ENCODE assay signal across 1 cellular context in the genomic region with DNA sequence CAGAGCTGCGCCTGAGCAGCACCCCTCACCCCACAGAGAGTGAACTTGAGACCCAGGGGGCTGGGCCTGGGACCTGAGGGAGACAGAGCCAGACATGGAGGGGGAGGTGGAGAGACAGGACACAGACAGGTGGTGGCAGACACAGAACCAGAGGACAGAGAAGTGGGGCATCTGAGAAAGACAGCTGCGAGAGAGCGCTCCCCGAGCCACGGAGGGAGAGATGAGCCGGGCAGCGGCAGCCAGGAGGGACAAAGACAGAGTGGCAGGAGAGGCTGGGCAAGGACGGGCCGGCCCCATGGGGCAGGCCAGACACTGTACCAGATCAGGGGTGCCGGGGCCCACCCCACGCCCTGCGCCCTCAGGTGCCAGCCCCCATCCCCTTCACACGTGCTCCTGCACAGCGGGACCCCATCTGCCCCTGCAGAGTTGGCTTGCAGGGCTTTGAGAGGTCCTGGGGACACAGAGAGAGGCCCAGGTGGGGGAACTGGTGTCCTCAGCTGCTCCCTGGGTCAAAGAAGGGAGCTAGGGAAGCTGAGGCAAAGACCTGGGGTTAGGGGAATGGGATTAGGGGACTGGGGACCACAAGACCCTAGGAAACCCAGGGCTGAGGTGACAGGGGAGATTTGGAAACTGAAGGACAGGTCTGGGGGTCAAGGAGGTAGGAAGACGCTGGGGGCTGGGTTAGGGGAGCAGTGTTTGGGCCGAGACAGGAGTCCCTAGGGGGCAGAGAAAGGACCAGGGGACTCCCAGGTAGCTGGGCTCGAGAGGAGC.
TF ChIP-seq lines count a peak whose summit lies in the region.

No MANE protein-coding gene starts in this region.

TF ChIP-seq in HepG2, 621 proteins besides CTCF, POLR2A, EP300 and RAD21 (continues in another document):
- 0 out of 2 replicates have a peak, but pooled peaks have one; percentile 18 for TF ChIP-seq ZNF777 (CRISPR knock-in tag; IDR thresholded peaks at IDR 0.05)
- TF ChIP-seq, protein P1, sequence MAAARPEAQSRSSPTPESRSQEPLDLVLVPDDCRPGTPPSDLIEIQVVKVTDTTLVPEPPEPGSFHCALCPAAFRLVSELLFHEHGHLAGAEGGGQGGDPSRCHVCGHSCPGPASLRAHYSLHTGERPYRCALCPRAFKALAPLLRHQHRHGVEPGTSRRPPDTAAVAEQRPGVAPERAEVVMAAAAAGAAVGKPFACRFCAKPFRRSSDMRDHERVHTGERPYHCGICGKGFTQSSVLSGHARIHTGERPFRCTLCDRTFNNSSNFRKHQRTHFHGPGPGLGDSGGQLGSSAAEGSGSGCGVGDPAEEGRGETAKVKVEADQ (CRISPR knock-in tag; IDR thresholded peaks at IDR 0.05; ENCODE audit: borderline replicate concordance): no peak
- TF ChIP-seq, protein P2, sequence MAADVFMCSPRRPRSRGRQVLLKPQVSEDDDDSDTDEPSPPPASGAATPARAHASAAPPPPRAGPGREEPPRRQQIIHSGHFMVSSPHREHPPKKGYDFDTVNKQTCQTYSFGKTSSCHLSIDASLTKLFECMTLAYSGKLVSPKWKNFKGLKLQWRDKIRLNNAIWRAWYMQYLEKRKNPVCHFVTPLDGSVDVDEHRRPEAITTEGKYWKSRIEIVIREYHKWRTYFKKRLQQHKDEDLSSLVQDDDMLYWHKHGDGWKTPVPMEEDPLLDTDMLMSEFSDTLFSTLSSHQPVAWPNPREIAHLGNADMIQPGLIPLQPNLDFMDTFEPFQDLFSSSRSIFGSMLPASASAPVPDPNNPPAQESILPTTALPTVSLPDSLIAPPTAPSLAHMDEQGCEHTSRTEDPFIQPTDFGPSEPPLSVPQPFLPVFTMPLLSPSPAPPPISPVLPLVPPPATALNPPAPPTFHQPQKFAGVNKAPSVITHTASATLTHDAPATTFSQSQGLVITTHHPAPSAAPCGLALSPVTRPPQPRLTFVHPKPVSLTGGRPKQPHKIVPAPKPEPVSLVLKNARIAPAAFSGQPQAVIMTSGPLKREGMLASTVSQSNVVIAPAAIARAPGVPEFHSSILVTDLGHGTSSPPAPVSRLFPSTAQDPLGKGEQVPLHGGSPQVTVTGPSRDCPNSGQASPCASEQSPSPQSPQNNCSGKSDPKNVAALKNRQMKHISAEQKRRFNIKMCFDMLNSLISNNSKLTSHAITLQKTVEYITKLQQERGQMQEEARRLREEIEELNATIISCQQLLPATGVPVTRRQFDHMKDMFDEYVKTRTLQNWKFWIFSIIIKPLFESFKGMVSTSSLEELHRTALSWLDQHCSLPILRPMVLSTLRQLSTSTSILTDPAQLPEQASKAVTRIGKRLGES (CRISPR knock-in tag; IDR thresholded peaks at IDR 0.05; ENCODE audit: borderline replicate concordance): no peak
- no peak for TF ChIP-seq ATF1 (CRISPR knock-in tag; IDR thresholded peaks at IDR 0.05)
- TF ChIP-seq MYC (CRISPR knock-in tag; IDR thresholded peaks at IDR 0.05; ENCODE audit: borderline replicate concordance): 0 out of 2 replicates have a peak, but pooled peaks have one; percentile 10
- TF ChIP-seq, protein P3, sequence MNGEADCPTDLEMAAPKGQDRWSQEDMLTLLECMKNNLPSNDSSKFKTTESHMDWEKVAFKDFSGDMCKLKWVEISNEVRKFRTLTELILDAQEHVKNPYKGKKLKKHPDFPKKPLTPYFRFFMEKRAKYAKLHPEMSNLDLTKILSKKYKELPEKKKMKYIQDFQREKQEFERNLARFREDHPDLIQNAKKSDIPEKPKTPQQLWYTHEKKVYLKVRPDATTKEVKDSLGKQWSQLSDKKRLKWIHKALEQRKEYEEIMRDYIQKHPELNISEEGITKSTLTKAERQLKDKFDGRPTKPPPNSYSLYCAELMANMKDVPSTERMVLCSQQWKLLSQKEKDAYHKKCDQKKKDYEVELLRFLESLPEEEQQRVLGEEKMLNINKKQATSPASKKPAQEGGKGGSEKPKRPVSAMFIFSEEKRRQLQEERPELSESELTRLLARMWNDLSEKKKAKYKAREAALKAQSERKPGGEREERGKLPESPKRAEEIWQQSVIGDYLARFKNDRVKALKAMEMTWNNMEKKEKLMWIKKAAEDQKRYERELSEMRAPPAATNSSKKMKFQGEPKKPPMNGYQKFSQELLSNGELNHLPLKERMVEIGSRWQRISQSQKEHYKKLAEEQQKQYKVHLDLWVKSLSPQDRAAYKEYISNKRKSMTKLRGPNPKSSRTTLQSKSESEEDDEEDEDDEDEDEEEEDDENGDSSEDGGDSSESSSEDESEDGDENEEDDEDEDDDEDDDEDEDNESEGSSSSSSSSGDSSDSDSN (CRISPR knock-in tag; IDR thresholded peaks at IDR 0.05): peak; percentile 43; the same call in 1 of the 2 replicates
- TF ChIP-seq TSC22D2 (CRISPR knock-in tag; IDR thresholded peaks at IDR 0.05; ENCODE audit: borderline replicate concordance): no peak
- TF ChIP-seq TBX2 (CRISPR knock-in tag; IDR thresholded peaks at IDR 0.05; ENCODE audit: borderline replicate concordance): no peak
- TF ChIP-seq POGZ (CRISPR knock-in tag; IDR thresholded peaks at IDR 0.05): no peak
- TF ChIP-seq KAT8 (CRISPR knock-in tag; IDR thresholded peaks at IDR 0.05): no peak
- no peak for TF ChIP-seq ZNF337 (CRISPR knock-in tag; IDR thresholded peaks at IDR 0.05; ENCODE audit: borderline replicate concordance, low read depth)
- no peak for TF ChIP-seq ZNF75D (CRISPR knock-in tag; IDR thresholded peaks at IDR 0.05; ENCODE audit: borderline replicate concordance)
- TF ChIP-seq HNF4A (CRISPR knock-in tag; IDR thresholded peaks at IDR 0.05): peak; percentile 25; the same call in 1 of the 2 replicates
- TF ChIP-seq, protein P4, sequence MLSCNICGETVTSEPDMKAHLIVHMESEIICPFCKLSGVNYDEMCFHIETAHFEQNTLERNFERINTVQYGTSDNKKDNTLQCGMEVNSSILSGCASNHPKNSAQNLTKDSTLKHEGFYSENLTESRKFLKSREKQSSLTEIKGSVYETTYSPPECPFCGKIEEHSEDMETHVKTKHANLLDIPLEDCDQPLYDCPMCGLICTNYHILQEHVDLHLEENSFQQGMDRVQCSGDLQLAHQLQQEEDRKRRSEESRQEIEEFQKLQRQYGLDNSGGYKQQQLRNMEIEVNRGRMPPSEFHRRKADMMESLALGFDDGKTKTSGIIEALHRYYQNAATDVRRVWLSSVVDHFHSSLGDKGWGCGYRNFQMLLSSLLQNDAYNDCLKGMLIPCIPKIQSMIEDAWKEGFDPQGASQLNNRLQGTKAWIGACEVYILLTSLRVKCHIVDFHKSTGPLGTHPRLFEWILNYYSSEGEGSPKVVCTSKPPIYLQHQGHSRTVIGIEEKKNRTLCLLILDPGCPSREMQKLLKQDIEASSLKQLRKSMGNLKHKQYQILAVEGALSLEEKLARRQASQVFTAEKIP (CRISPR knock-in tag; IDR thresholded peaks at IDR 0.05; ENCODE audit: borderline replicate concordance): no peak
- no peak for TF ChIP-seq SRSF4 (IDR thresholded peaks at IDR 0.05; ENCODE audit: low read depth, low read length, poor library complexity, severe bottlenecking)
- no peak for TF ChIP-seq ZNF850 (CRISPR knock-in tag; conservative IDR thresholded peaks at IDR 0.05)
- 0 out of 2 replicates have a peak, but pooled peaks have one; percentile 29 for TF ChIP-seq KDM3A (CRISPR knock-in tag; IDR thresholded peaks at IDR 0.05; ENCODE audit: low read depth)
- TF ChIP-seq, protein P5, sequence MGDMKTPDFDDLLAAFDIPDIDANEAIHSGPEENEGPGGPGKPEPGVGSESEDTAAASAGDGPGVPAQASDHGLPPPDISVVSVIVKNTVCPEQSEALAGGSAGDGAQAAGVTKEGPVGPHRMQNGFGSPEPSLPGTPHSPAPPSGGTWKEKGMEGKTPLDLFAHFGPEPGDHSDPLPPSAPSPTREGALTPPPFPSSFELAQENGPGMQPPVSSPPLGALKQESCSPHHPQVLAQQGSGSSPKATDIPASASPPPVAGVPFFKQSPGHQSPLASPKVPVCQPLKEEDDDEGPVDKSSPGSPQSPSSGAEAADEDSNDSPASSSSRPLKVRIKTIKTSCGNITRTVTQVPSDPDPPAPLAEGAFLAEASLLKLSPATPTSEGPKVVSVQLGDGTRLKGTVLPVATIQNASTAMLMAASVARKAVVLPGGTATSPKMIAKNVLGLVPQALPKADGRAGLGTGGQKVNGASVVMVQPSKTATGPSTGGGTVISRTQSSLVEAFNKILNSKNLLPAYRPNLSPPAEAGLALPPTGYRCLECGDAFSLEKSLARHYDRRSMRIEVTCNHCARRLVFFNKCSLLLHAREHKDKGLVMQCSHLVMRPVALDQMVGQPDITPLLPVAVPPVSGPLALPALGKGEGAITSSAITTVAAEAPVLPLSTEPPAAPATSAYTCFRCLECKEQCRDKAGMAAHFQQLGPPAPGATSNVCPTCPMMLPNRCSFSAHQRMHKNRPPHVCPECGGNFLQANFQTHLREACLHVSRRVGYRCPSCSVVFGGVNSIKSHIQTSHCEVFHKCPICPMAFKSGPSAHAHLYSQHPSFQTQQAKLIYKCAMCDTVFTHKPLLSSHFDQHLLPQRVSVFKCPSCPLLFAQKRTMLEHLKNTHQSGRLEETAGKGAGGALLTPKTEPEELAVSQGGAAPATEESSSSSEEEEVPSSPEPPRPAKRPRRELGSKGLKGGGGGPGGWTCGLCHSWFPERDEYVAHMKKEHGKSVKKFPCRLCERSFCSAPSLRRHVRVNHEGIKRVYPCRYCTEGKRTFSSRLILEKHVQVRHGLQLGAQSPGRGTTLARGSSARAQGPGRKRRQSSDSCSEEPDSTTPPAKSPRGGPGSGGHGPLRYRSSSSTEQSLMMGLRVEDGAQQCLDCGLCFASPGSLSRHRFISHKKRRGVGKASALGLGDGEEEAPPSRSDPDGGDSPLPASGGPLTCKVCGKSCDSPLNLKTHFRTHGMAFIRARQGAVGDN (CRISPR knock-in tag; IDR thresholded peaks at IDR 0.05): peak; percentile 30; the same call in 1 of the 2 replicates
- TF ChIP-seq CCAR2 (optimal IDR thresholded peaks at IDR 0.05; ENCODE audit: low read depth, low read length): no peak
- TF ChIP-seq SKI (IDR thresholded peaks at IDR 0.05; ENCODE audit: partially characterized antibody): no peak
- TF ChIP-seq FOSL2 (CRISPR knock-in tag; IDR thresholded peaks at IDR 0.05): no peak
- no peak for TF ChIP-seq ZNF33B (CRISPR knock-in tag; IDR thresholded peaks at IDR 0.05)
- no peak for TF ChIP-seq ZC3H4 (CRISPR knock-in tag; IDR thresholded peaks at IDR 0.05; ENCODE audit: borderline replicate concordance)
- TF ChIP-seq, protein P6, sequence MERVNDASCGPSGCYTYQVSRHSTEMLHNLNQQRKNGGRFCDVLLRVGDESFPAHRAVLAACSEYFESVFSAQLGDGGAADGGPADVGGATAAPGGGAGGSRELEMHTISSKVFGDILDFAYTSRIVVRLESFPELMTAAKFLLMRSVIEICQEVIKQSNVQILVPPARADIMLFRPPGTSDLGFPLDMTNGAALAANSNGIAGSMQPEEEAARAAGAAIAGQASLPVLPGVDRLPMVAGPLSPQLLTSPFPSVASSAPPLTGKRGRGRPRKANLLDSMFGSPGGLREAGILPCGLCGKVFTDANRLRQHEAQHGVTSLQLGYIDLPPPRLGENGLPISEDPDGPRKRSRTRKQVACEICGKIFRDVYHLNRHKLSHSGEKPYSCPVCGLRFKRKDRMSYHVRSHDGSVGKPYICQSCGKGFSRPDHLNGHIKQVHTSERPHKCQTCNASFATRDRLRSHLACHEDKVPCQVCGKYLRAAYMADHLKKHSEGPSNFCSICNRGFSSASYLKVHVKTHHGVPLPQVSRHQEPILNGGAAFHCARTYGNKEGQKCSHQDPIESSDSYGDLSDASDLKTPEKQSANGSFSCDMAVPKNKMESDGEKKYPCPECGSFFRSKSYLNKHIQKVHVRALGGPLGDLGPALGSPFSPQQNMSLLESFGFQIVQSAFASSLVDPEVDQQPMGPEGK (CRISPR knock-in tag; IDR thresholded peaks at IDR 0.05): 0 out of 2 replicates have a peak, but pooled peaks have one; percentile 8
- TF ChIP-seq, protein P7, sequence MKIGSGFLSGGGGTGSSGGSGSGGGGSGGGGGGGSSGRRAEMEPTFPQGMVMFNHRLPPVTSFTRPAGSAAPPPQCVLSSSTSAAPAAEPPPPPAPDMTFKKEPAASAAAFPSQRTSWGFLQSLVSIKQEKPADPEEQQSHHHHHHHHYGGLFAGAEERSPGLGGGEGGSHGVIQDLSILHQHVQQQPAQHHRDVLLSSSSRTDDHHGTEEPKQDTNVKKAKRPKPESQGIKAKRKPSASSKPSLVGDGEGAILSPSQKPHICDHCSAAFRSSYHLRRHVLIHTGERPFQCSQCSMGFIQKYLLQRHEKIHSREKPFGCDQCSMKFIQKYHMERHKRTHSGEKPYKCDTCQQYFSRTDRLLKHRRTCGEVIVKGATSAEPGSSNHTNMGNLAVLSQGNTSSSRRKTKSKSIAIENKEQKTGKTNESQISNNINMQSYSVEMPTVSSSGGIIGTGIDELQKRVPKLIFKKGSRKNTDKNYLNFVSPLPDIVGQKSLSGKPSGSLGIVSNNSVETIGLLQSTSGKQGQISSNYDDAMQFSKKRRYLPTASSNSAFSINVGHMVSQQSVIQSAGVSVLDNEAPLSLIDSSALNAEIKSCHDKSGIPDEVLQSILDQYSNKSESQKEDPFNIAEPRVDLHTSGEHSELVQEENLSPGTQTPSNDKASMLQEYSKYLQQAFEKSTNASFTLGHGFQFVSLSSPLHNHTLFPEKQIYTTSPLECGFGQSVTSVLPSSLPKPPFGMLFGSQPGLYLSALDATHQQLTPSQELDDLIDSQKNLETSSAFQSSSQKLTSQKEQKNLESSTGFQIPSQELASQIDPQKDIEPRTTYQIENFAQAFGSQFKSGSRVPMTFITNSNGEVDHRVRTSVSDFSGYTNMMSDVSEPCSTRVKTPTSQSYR (CRISPR knock-in tag; IDR thresholded peaks at IDR 0.05; ENCODE audit: borderline replicate concordance): peak; percentile 25; the same call in 1 of the 2 replicates
- TF ChIP-seq ZFP1 (CRISPR knock-in tag; IDR thresholded peaks at IDR 0.05): no peak
- TF ChIP-seq, protein P8, sequence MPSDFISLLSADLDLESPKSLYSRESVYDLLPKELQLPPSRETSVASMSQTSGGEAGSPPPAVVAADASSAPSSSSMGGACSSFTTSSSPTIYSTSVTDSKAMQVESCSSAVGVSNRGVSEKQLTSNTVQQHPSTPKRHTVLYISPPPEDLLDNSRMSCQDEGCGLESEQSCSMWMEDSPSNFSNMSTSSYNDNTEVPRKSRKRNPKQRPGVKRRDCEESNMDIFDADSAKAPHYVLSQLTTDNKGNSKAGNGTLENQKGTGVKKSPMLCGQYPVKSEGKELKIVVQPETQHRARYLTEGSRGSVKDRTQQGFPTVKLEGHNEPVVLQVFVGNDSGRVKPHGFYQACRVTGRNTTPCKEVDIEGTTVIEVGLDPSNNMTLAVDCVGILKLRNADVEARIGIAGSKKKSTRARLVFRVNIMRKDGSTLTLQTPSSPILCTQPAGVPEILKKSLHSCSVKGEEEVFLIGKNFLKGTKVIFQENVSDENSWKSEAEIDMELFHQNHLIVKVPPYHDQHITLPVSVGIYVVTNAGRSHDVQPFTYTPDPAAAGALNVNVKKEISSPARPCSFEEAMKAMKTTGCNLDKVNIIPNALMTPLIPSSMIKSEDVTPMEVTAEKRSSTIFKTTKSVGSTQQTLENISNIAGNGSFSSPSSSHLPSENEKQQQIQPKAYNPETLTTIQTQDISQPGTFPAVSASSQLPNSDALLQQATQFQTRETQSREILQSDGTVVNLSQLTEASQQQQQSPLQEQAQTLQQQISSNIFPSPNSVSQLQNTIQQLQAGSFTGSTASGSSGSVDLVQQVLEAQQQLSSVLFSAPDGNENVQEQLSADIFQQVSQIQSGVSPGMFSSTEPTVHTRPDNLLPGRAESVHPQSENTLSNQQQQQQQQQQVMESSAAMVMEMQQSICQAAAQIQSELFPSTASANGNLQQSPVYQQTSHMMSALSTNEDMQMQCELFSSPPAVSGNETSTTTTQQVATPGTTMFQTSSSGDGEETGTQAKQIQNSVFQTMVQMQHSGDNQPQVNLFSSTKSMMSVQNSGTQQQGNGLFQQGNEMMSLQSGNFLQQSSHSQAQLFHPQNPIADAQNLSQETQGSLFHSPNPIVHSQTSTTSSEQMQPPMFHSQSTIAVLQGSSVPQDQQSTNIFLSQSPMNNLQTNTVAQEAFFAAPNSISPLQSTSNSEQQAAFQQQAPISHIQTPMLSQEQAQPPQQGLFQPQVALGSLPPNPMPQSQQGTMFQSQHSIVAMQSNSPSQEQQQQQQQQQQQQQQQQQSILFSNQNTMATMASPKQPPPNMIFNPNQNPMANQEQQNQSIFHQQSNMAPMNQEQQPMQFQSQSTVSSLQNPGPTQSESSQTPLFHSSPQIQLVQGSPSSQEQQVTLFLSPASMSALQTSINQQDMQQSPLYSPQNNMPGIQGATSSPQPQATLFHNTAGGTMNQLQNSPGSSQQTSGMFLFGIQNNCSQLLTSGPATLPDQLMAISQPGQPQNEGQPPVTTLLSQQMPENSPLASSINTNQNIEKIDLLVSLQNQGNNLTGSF (CRISPR knock-in tag; IDR thresholded peaks at IDR 0.05): no peak
